In genomic region chr15:68542771-68543544, GRCh38 we compare ENCODE assay signal across 9 cellular contexts. TPM values are rescaled to one million over a fixed set of nuclear protein-coding genes. Genes with fewer than 3 reads are reported as not detected.
A peak's percentile ranks its signal among the peaks of the same experiment; 100 is the strongest.
DNase-seq lines count a peak whose midpoint lies in the region; ATAC-seq and TF ChIP-seq lines count a peak whose summit lies in the region.
"Had no signal": no experiment of that assay in that cellular context is flagged by ENCODE, and none has a peak within 500 bp of the region (broad histone marks: within the 10 kb centered on the region; RNA-seq: fewer than 3 reads in every experiment).

No MANE protein-coding gene starts in this region.

- H3K4me1 ChIP-seq in colonic mucosa = no peaks in the 10 kb centered on the region
- H3K4me1 ChIP-seq in subcutaneous abdominal adipose tissue (ENCODE audit: control insufficient read depth in 5 of 5, insufficient read depth in 5 of 5, low read length in 5 of 5) = peaks cover 0 to 15% (median 13%) of the 10 kb centered on the region in 5 donors

- intact Hi-C loops in colonic mucosa (cut with DNase I) = no loop called here

- TF ChIP-seq CTCF in colonic mucosa (IDR thresholded peaks at IDR 0.05) = no peak

- H3K9me3 ChIP-seq in colonic mucosa (no peaks in the 10 kb centered on the region), subcutaneous abdominal adipose tissue (ENCODE audit: control insufficient read depth in 5 of 5, low read length in 5 of 5) (peaks cover 0 to 8% (median 4%) of the 10 kb centered on the region in 5 donors)

- DNase-seq in HS-27A (ENCODE audit: low read depth) = peak; percentile 97
- DNase-seq in colonic mucosa = peak; percentile 42
- no peak for DNase-seq in left lobe of liver (ENCODE audit: low spot score)
- no peak for DNase-seq in activated T-cell treated with anti-CD3 and anti-CD28 coated beads for 4 hours
- DNase-seq in NCI-H187 (lab: John Stamatoyannopoulos, UW) = no peak
- DNase-seq in SHP77 (lab: John Stamatoyannopoulos, UW) = no peak

- H3K36me3 ChIP-seq in colonic mucosa (peaks cover 3% of the 10 kb centered on the region), subcutaneous abdominal adipose tissue (ENCODE audit: control insufficient read depth in 5 of 5, insufficient read depth in 5 of 5, low read length in 5 of 5) (no peaks in the 10 kb centered on the region)

- no peak overlapping the region for H3K27ac ChIP-seq in colonic mucosa
- peak overlapping the region; percentile 35 for H3K27ac ChIP-seq in subcutaneous abdominal adipose tissue (ENCODE audit: low read depth, low read length)
- H3K27ac ChIP-seq: VCaP had no signal

- H3K4me3 ChIP-seq in colonic mucosa (no peak overlapping the region), subcutaneous abdominal adipose tissue (ENCODE audit: low read depth in 1 of 5, low read length in 5 of 5) (no peak overlapping the region)

- peak; percentile 60 for ATAC-seq in left lobe of liver
- ATAC-seq in HG03432 (IDR thresholded peaks at IDR 0.05; ENCODE audit: unreplicated experiment) = no peak

- H3K9ac ChIP-seq in colonic mucosa (ENCODE audit: low read depth in 2 of 2, low read length in 2 of 2) (no peak overlapping the region), subcutaneous abdominal adipose tissue (ENCODE audit: low read length in 5 of 5) (no peak overlapping the region)

- H3K27me3 ChIP-seq in colonic mucosa (no peaks in the 10 kb centered on the region), subcutaneous abdominal adipose tissue (ENCODE audit: control insufficient read depth in 5 of 5, insufficient read depth in 4 of 5, low read length in 5 of 5) (no peaks in the 10 kb centered on the region)

RNA-seq across cellular contexts. Expression of gene CORO2B, which starts 35.8 kb away (rescaled TPM):
- total RNA-seq in colonic mucosa = 1 to 10 TPM in 1 of 2 donors, under 1 TPM in 1; 0.77 to 1.2 TPM
- 0.35 TPM for total RNA-seq in left lobe of liver

Comparison
In these comparisons a context has a peak if more than half of its experiments do, and no peak if none do; other contexts are left out.
1. DNase-seq: peak in HS-27A (single experiment) and colonic mucosa (single experiment); none in left lobe of liver (single experiment), activated T-cell treated with anti-CD3 and anti-CD28 coated beads for 4 hours (single experiment), NCI-H187 (0 of 2) and SHP77 (0 of 2).